In genomic region chr22:21937821-21938070, GRCh38 we compare ENCODE assay signal across 8 cellular contexts. TPM values are rescaled to one million over a fixed set of nuclear protein-coding genes. Genes with fewer than 3 reads are reported as not detected.
DNase-seq lines count a peak whose midpoint lies in the region; ATAC-seq, FAIRE-seq and TF ChIP-seq lines count a peak whose summit lies in the region.

No MANE protein-coding gene starts in this region.

- FAIRE-seq in A549 (lab: Jason Lieb, UNC), result no peak

- TF ChIP-seq EP300 in A549 (IDR thresholded peaks at IDR 0.05), result no peak

- H3K9me3 ChIP-seq in A549, result no peaks in the 10 kb centered on the region
- no peaks in the 10 kb centered on the region for H3K9me3 ChIP-seq in colonic mucosa
- no peaks in the 10 kb centered on the region for H3K9me3 ChIP-seq in muscle layer of duodenum (ENCODE audit: control insufficient read depth in 1 of 2, low read length in 2 of 2)

- H3K36me3 ChIP-seq in KMS-11 (ENCODE audit: insufficient read depth) (no peaks in the 10 kb centered on the region), colonic mucosa (no peaks in the 10 kb centered on the region), muscle layer of duodenum (ENCODE audit: control insufficient read depth in 1 of 2, insufficient read depth in 2 of 2, low read length in 2 of 2) (peaks cover 10 to 15% of the 10 kb centered on the region in 2 donors)

- 33% methylated on average over 7 of the region's 8 CpGs for WGBS in A549 (ENCODE audit: missing lambda C conversion rate)

- H3K4me2 ChIP-seq in A549 (peak overlapping the region; percentile 85), KMS-11 (peak overlapping the region; percentile 87)

- H4K20me1 ChIP-seq in KMS-11 (ENCODE audit: insufficient read depth), result no peaks in the 10 kb centered on the region

- intact Hi-C loops in colonic mucosa (cut with DNase I), result loop anchor here (5.0 kb wide), 1 partner anchor 225 kb away; no protein-coding TSS in a partner anchor

- H3K9ac ChIP-seq in KMS-11, result no peak overlapping the region
- H3K9ac ChIP-seq in colonic mucosa (ENCODE audit: low read depth in 2 of 2, low read length in 2 of 2), result peak overlapping the region; percentile 64 to 89

- no peaks in the 10 kb centered on the region for H3K79me2 ChIP-seq in KMS-11 (ENCODE audit: insufficient read depth, low read depth)

- ATAC-seq in A549 (peak; percentile 10 to 16; a peak in 3 of 6 replicates), HG02763 (IDR thresholded peaks at IDR 0.05; ENCODE audit: unreplicated experiment) (no peak), GM21576 (IDR thresholded peaks at IDR 0.05; ENCODE audit: unreplicated experiment) (no peak)

- TF ChIP-seq RAD21 in A549 (conservative IDR thresholded peaks at IDR 0.05 in 1 of 2, IDR thresholded peaks at IDR 0.05 in 1 of 2), result no peak

- H3K27me3 ChIP-seq in KMS-11 (ENCODE audit: insufficient read depth, low read depth) (no peaks in the 10 kb centered on the region), colonic mucosa (no peaks in the 10 kb centered on the region), muscle layer of duodenum (ENCODE audit: low read depth, low read length) (no peaks in the 10 kb centered on the region)

- H3K27ac ChIP-seq in A549 (peak overlapping the region; percentile 98 to 100), KMS-11 (0 out of 2 replicates have a peak overlapping the region, but pooled peaks have one; percentile 66), colonic mucosa (peak overlapping the region; percentile 95), muscle layer of duodenum (ENCODE audit: low read length) (peak overlapping the region; percentile 92)

- no peak for TF ChIP-seq CTCF in A549 (IDR thresholded peaks at IDR 0.05)
- no peak for TF ChIP-seq CTCF in KMS-11 (conservative IDR thresholded peaks at IDR 0.05; ENCODE audit: low read depth, low read length)
- no peak for TF ChIP-seq CTCF in colonic mucosa (IDR thresholded peaks at IDR 0.05)

- POLR2A ChIA-PET in A549 (lab: Yijun Ruan, JAX), result interaction anchor here (0.8 kb wide), 1 partner anchor 202 kb away, joined by 3 read pairs; no protein-coding TSS in a partner anchor

- peak overlapping the region; percentile 77 for H3K4me3 ChIP-seq in A549
- H3K4me3 ChIP-seq in KMS-11 (IDR thresholded peaks at IDR 0.05; ENCODE audit: insufficient read depth, low read depth, low read length), result no peak overlapping the region
- peak overlapping the region; percentile 80 for H3K4me3 ChIP-seq in colonic mucosa
- H3K4me3 ChIP-seq in muscle layer of duodenum (ENCODE audit: low read depth in 1 of 2, low read length in 2 of 2), result peak overlapping the region; percentile 46 to 59

- peak overlapping the region; percentile 93 for H2AFZ ChIP-seq in KMS-11 (ENCODE audit: low read depth)

- no peak for TF ChIP-seq POLR2A in A549 (IDR thresholded peaks at IDR 0.05; ENCODE audit: low read length)

- DNase-seq in A549 (ENCODE audit: low read depth in 1 of 2, low spot score in 1 of 2) (no peak), colonic mucosa (no peak), NCI-H510A (lab: John Stamatoyannopoulos, UW) (no peak), NCI-H1436 treated with DMSO at 0.1 percent for 48 hours (lab: John Stamatoyannopoulos, UW) (no peak)

- H3K4me1 ChIP-seq in A549 (peaks cover 24% of the 10 kb centered on the region), KMS-11 (ENCODE audit: low read depth, poor library complexity, severe bottlenecking) (peaks cover 11% of the 10 kb centered on the region), colonic mucosa (peaks cover 18% of the 10 kb centered on the region), muscle layer of duodenum (ENCODE audit: control insufficient read depth in 1 of 2, insufficient read depth in 2 of 2, low read length in 2 of 2) (peaks cover 38 to 53% of the 10 kb centered on the region in 2 donors)

- CTCF ChIA-PET in A549 (lab: Yijun Ruan, JAX), result interaction anchor here (0.6 to 6.5 kb wide), 37 partner anchors 10 to 232 kb away, joined by 3 to 65 read pairs (median 4); partner anchors contain the start of genes PPM1F and TOP3B

TF ChIP-seq in A549, 52 proteins besides CTCF, POLR2A, EP300 and RAD21:
- TF ChIP-seq HEYL (CRISPR knock-in tag; IDR thresholded peaks at IDR 0.05) (no peak), RCOR1 (IDR thresholded peaks at IDR 0.05; ENCODE audit: low read depth, low read length) (no peak), HOXA7 (CRISPR knock-in tag; IDR thresholded peaks at IDR 0.05) (no peak), EHMT2 (IDR thresholded peaks at IDR 0.05; ENCODE audit: low read depth) (no peak), HOXB5 (CRISPR knock-in tag; IDR thresholded peaks at IDR 0.05) (no peak), HDAC2 (IDR thresholded peaks at IDR 0.05) (no peak), ESRRA (IDR thresholded peaks at IDR 0.05; ENCODE audit: borderline replicate concordance, low read length) (no peak), NFE2L2 (conservative IDR thresholded peaks at IDR 0.05; ENCODE audit: low read length) (no peak), FOSB (CRISPR knock-in tag; IDR thresholded peaks at IDR 0.05) (no peak), BHLHE40 (IDR thresholded peaks at IDR 0.05; ENCODE audit: low read depth, low read length) (no peak), MAZ (IDR thresholded peaks at IDR 0.05; ENCODE audit: borderline replicate concordance, low read depth, low read length) (no peak), CBX8 (IDR thresholded peaks at IDR 0.05) (no peak), ZNF302 (CRISPR knock-in tag; IDR thresholded peaks at IDR 0.05) (no peak), TP53 (CRISPR knock-in tag; IDR thresholded peaks at IDR 0.05) (no peak), PHF8 (IDR thresholded peaks at IDR 0.05; ENCODE audit: borderline replicate concordance, low read depth) (no peak), CHD2 (IDR thresholded peaks at IDR 0.05; ENCODE audit: low read length, partially characterized antibody) (no peak), SREBF2 (IDR thresholded peaks at IDR 0.05) (no peak), NPAS2 (CRISPR knock-in tag; IDR thresholded peaks at IDR 0.05; ENCODE audit: borderline replicate concordance) (no peak), SMC3 (IDR thresholded peaks at IDR 0.05) (no peak), ZC3H11A (IDR thresholded peaks at IDR 0.05) (no peak)

RNA-seq across cellular contexts. Expression of gene PPM1F, which starts 14.9 kb away (rescaled TPM):
- polyA plus RNA-seq in A549 (2011; rRNA removed) (9.4 and 11.0 TPM in 2 replicates), A549 (2017; fragmentation: RNase III; extraction: RNeasy Plus Mini Kit Qiagen cat#74134 plus additional on column Dnase treatment) (14.2 to 14.6 TPM (median 14.3 TPM) in 3 replicates)
- 13.5 and 18.0 TPM in 2 replicates for polyA plus RNA-seq in A549 (2012; cell fraction: cytosol; rRNA removed)
- 25.7 and 27.9 TPM in 2 replicates for polyA plus RNA-seq in A549 (2012; cell fraction: nucleus; rRNA removed)
- polyA minus RNA-seq in A549 (2011; rRNA and poly(A)+ RNA removed), result 5.4 and 6.5 TPM in 2 replicates
- 10 to 100 TPM in 1 of 2 donors, 1 to 10 TPM in 1; 9.5 to 15.3 TPM for total RNA-seq in colonic mucosa

RNA-seq across cellular contexts. Expression of gene TOP3B, which starts 44.8 kb away (rescaled TPM):
- polyA plus RNA-seq in A549 (2011; rRNA removed) (11.5 and 16.7 TPM in 2 replicates), A549 (2017; fragmentation: RNase III; extraction: RNeasy Plus Mini Kit Qiagen cat#74134 plus additional on column Dnase treatment) (19.8 to 22.6 TPM (median 21.0 TPM) in 3 replicates)
- polyA plus RNA-seq in A549 (2012; cell fraction: cytosol; rRNA removed), result 13.2 and 15.4 TPM in 2 replicates
- 78.8 and 81.4 TPM in 2 replicates for polyA plus RNA-seq in A549 (2012; cell fraction: nucleus; rRNA removed)
- polyA minus RNA-seq in A549 (2011; rRNA and poly(A)+ RNA removed), result 17.9 and 20.0 TPM in 2 replicates
- 10 to 100 TPM; 20.1 to 37.4 TPM for total RNA-seq in colonic mucosa

Comparison
In these comparisons a context has a peak if more than half of its experiments do, and no peak if none do; other contexts are left out.
1. ATAC-seq: peak in A549 (2 of 2); none in HG02763 (single experiment) and GM21576 (single experiment).
2. Peak in every context shown above with its lines, with median percentiles within 50 percentile points of each other: H3K27ac ChIP-seq.